In genomic region chr9:34591091-34591910, GRCh38 we compare ENCODE assay signal across 8 cellular contexts. TPM values are rescaled to one million over a fixed set of nuclear protein-coding genes. Genes with fewer than 3 reads are reported as not detected.
DNase-seq lines count a peak whose midpoint lies in the region; ATAC-seq and TF ChIP-seq lines count a peak whose summit lies in the region.

No MANE protein-coding gene starts in this region.

- H3K79me2 ChIP-seq in smooth muscle cell (ENCODE audit: low read depth) = peaks cover 22% of the 10 kb centered on the region

- H3K27ac ChIP-seq in BLaER1 = no peak overlapping the region
- peak overlapping the region; percentile 40 to 88 for H3K27ac ChIP-seq in breast epithelium
- no peak overlapping the region for H3K27ac ChIP-seq in smooth muscle cell (ENCODE audit: low read depth)

- H3K36me3 ChIP-seq in BLaER1 (no peaks in the 10 kb centered on the region), breast epithelium (no peaks in the 10 kb centered on the region), smooth muscle cell (ENCODE audit: low read depth) (no peaks in the 10 kb centered on the region)

- TF ChIP-seq CTCF in WTC11 (IDR thresholded peaks at IDR 0.05) (peak; percentile 89), breast epithelium (IDR thresholded peaks at IDR 0.05) (peak; percentile 75 to 87 (median 86)), smooth muscle cell (IDR thresholded peaks at IDR 0.05; ENCODE audit: borderline replicate concordance, insufficient read depth, poor library complexity, severe bottlenecking) (peak; percentile 91)

- POLR2A ChIA-PET in WTC11 (lab: Charles Lee) = interaction anchor here (0.6 to 1.4 kb wide), 8 partner anchors 8 to 214 kb away, joined by 3 to 6 read pairs (median 3); no protein-coding TSS in a partner anchor

- intact Hi-C loops in breast epithelium (cut with DNase I; ENCODE audit: low total_unique reads) = no loop called here

- WGBS in smooth muscle cell (ENCODE audit: low lambda C conversion rate) = 6% methylated on average over 53 of the region's 66 CpGs

- H3K27me3 ChIP-seq in BLaER1 (peaks cover 86% of the 10 kb centered on the region), breast epithelium (peaks cover 0 to 13% of the 10 kb centered on the region in 2 donors), smooth muscle cell (ENCODE audit: low read depth) (peaks cover 31% of the 10 kb centered on the region)

- H3K36me3 Mint-ChIP-seq in WTC11 (no peaks in the 10 kb centered on the region), immature natural killer cell (peaks cover 0 to 6% (median 4%) of the 10 kb centered on the region in 3 donors)

- H3K9ac ChIP-seq in BLaER1 (no peak overlapping the region), smooth muscle cell (ENCODE audit: low read depth) (no peak overlapping the region)

- H3K9me3 Mint-ChIP-seq in WTC11 = no peaks in the 10 kb centered on the region
- H3K9me3 Mint-ChIP-seq in immature natural killer cell = no peaks in the 10 kb centered on the region

- DNase-seq in NCI-H1105 (lab: John Stamatoyannopoulos, UW) (peak; percentile 34), WTC11 (ENCODE audit: low spot score) (peak; percentile 93), breast epithelium (ENCODE audit: low spot score in 2 of 2) (peak; percentile 64 to 87), immature natural killer cell (peak; percentile 61 to 69 (median 62)), smooth muscle cell (lab: John Stamatoyannopoulos, UW; ENCODE audit: unreplicated experiment) (peak; percentile 78)

- H4K20me1 ChIP-seq in BLaER1 = peaks cover 79% of the 10 kb centered on the region
- H4K20me1 ChIP-seq in smooth muscle cell (ENCODE audit: low read depth) = no peaks in the 10 kb centered on the region

- H3K9me3 ChIP-seq in BLaER1 (no peaks in the 10 kb centered on the region), breast epithelium (no peaks in the 10 kb centered on the region), smooth muscle cell (replicated peaks; ENCODE audit: low read depth) (no peaks in the 10 kb centered on the region)

- TF ChIP-seq POLR2A in breast epithelium (IDR thresholded peaks at IDR 0.05) = no peak

- CTCF ChIA-PET in WTC11 (lab: Charles Lee) = interaction anchor here (0.6 to 4.1 kb wide), 53 partner anchors 9 to 336 kb away, joined by 3 to 192 read pairs (median 6); partner anchors contain the start of genes ARID3C, DCTN3, ENHO and FAM219A

- H3F3A ChIP-seq in smooth muscle cell (ENCODE audit: low read depth) = peaks cover 7% of the 10 kb centered on the region

- peak overlapping the region; percentile 64 for H3K4me3 ChIP-seq in BLaER1
- H3K4me3 ChIP-seq in breast epithelium = peak overlapping the region; percentile 35 to 73 (median 50)
- H3K4me3 ChIP-seq in smooth muscle cell = peak overlapping the region; percentile 2

- H3K4me1 ChIP-seq in BLaER1 (peaks cover 40% of the 10 kb centered on the region), breast epithelium (peaks cover 12 to 26% of the 10 kb centered on the region in 2 donors), smooth muscle cell (ENCODE audit: low read depth) (peaks cover 13% of the 10 kb centered on the region)

- H3K4me1 Mint-ChIP-seq in WTC11 (peaks cover 33% of the 10 kb centered on the region), immature natural killer cell (peaks cover 23 to 31% of the 10 kb centered on the region in 2 donors)

- H3K4me2 ChIP-seq in BLaER1 = peak overlapping the region; percentile 89
- peak overlapping the region; percentile 92 for H3K4me2 ChIP-seq in smooth muscle cell

- H3K27me3 Mint-ChIP-seq in WTC11 (ENCODE audit: low read depth) = peaks cover 79% of the 10 kb centered on the region
- peaks cover 19 to 42% (median 21%) of the 10 kb centered on the region in 3 donors for H3K27me3 Mint-ChIP-seq in immature natural killer cell (ENCODE audit: low read depth in 3 of 3)

- H3K4me3 Mint-ChIP-seq in WTC11 (peak overlapping the region; percentile 78), immature natural killer cell (peak overlapping the region; percentile 53 to 69 (median 62))

- ATAC-seq in GM21447 (IDR thresholded peaks at IDR 0.05; ENCODE audit: unreplicated experiment) (peak; percentile 67), WTC11 (peak; percentile 64), HG03520 (IDR thresholded peaks at IDR 0.05; ENCODE audit: unreplicated experiment) (no peak)

- no peak overlapping the region for H3K27ac Mint-ChIP-seq in WTC11
- no peak overlapping the region for H3K27ac Mint-ChIP-seq in immature natural killer cell

- H2AFZ ChIP-seq in smooth muscle cell (ENCODE audit: low read depth) = no peak overlapping the region

TF ChIP-seq in WTC11, 78 proteins besides CTCF, POLR2A, EP300 and RAD21:
- TF ChIP-seq, protein P1, sequence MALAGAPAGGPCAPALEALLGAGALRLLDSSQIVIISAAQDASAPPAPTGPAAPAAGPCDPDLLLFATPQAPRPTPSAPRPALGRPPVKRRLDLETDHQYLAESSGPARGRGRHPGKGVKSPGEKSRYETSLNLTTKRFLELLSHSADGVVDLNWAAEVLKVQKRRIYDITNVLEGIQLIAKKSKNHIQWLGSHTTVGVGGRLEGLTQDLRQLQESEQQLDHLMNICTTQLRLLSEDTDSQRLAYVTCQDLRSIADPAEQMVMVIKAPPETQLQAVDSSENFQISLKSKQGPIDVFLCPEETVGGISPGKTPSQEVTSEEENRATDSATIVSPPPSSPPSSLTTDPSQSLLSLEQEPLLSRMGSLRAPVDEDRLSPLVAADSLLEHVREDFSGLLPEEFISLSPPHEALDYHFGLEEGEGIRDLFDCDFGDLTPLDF (CRISPR knock-in tag; IDR thresholded peaks at IDR 0.05) = no peak
- peak; percentile 78; the same call in 1 of the 2 replicates for TF ChIP-seq GTF2I (CRISPR knock-in tag; conservative IDR thresholded peaks at IDR 0.05)
- TF ChIP-seq, protein P2, sequence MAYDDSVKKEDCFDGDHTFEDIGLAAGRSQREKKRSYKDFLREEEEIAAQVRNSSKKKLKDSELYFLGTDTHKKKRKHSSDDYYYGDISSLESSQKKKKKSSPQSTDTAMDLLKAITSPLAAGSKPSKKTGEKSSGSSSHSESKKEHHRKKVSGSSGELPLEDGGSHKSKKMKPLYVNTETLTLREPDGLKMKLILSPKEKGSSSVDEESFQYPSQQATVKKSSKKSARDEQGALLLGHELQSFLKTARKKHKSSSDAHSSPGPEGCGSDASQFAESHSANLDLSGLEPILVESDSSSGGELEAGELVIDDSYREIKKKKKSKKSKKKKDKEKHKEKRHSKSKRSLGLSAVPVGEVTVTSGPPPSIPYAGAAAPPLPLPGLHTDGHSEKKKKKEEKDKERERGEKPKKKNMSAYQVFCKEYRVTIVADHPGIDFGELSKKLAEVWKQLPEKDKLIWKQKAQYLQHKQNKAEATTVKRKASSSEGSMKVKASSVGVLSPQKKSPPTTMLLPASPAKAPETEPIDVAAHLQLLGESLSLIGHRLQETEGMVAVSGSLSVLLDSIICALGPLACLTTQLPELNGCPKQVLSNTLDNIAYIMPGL (CRISPR knock-in tag; IDR thresholded peaks at IDR 0.05) = 0 out of 2 replicates have a peak, but pooled peaks have one; percentile 53
- peak; percentile 48; the same call in 1 of the 2 replicates for TF ChIP-seq TEAD1 (CRISPR knock-in tag; IDR thresholded peaks at IDR 0.05)
- 0 out of 2 replicates have a peak, but pooled peaks have one; percentile 51 for TF ChIP-seq KAT7 (CRISPR knock-in tag; IDR thresholded peaks at IDR 0.05; ENCODE audit: borderline replicate concordance)
- no peak for TF ChIP-seq ZNF512 (CRISPR knock-in tag; IDR thresholded peaks at IDR 0.05; ENCODE audit: borderline replicate concordance)
- TF ChIP-seq TP53 (CRISPR knock-in tag; IDR thresholded peaks at IDR 0.05) = 0 out of 2 replicates have a peak, but pooled peaks have one; percentile 5

RNA-seq across cellular contexts. Expression of gene CNTFR, which starts 1.8 kb away (rescaled TPM):
- total RNA-seq in WTC11 (2021) (8.7 to 18.0 TPM (median 9.9 TPM) in 3 replicates), breast epithelium (100 to 1,000 TPM in 1 of 3 donors, 10 to 100 TPM in 2; 11.3 to 103 (median 15.4) TPM), smooth muscle cell (4.3 and 8.6 TPM in 2 replicates)
- polyA plus RNA-seq in immature natural killer cell (not detected), smooth muscle cell (16.4 and 17.8 TPM in 2 replicates)

RNA-seq across cellular contexts. Expression of gene RPP25L, which starts 20.6 kb away (rescaled TPM):
- total RNA-seq in WTC11 (2021) (24.5 to 35.9 TPM (median 31.4 TPM) in 3 replicates), breast epithelium (10 to 100 TPM; 28.5 to 37.9 (median 36.4) TPM), smooth muscle cell (10.9 and 11.3 TPM in 2 replicates)
- polyA plus RNA-seq in immature natural killer cell (10 to 100 TPM; 42.3 to 52.0 (median 43.4) TPM), smooth muscle cell (20.9 and 27.5 TPM in 2 replicates)

RNA-seq across cellular contexts. Expression of gene DCTN3, which starts 29.0 kb away (rescaled TPM):
- 23.8 to 28.7 TPM (median 27.5 TPM) in 3 replicates for total RNA-seq in WTC11 (2021)
- 100 to 1,000 TPM in 2 of 3 donors, 10 to 100 TPM in 1; 84.0 to 114 (median 113) TPM for total RNA-seq in breast epithelium
- 100 to 1,000 TPM; 201 to 315 (median 268) TPM for polyA plus RNA-seq in immature natural killer cell
- total RNA-seq in smooth muscle cell = 76.4 and 87.6 TPM in 2 replicates
- 142 and 164 TPM in 2 replicates for polyA plus RNA-seq in smooth muscle cell

RNA-seq across cellular contexts. Expression of gene ARID3C, which starts 37.6 kb away (rescaled TPM):
- total RNA-seq in WTC11 (2021) (0.14 to 0.23 TPM (median 0.15 TPM) in 3 replicates), breast epithelium (under 1 TPM in 1 of 3 donors, not detected in 2; 0.29 TPM), smooth muscle cell (not detected in 2 replicates)
- polyA plus RNA-seq in immature natural killer cell (not detected), smooth muscle cell (0.40 and 0.45 TPM in 2 replicates)

RNA-seq across cellular contexts. Expression of gene SIGMAR1, which starts 46.3 kb away (rescaled TPM):
- total RNA-seq in WTC11 (2021) = 108 to 116 TPM (median 109 TPM) in 3 replicates
- 10 to 100 TPM; 62.6 to 84.8 (median 70.8) TPM for total RNA-seq in breast epithelium
- polyA plus RNA-seq in immature natural killer cell = 100 to 1,000 TPM in 1 of 3 donors, 10 to 100 TPM in 2; 75.8 to 135 (median 85.2) TPM
- 99.6 and 105 TPM in 2 replicates for total RNA-seq in smooth muscle cell
- 152 and 192 TPM in 2 replicates for polyA plus RNA-seq in smooth muscle cell

Comparison
In these comparisons a context has a peak if more than half of its experiments do, and no peak if none do; other contexts are left out.
1. H3K27ac ChIP-seq: peak in breast epithelium (2 of 2); none in BLaER1 (single experiment) and smooth muscle cell (single experiment).
2. H3K4me3 ChIP-seq: peak in every context shown above with its lines; median percentile 64 in BLaER1; 50 in breast epithelium; 2 in smooth muscle cell.
3. DNase-seq: peak in every context shown above with its lines; median percentile 93 in WTC11; 78 in smooth muscle cell; 76 in breast epithelium; 62 in immature natural killer cell; 34 in NCI-H1105.
4. Peak in every context shown above with its lines, with median percentiles within 50 percentile points of each other: CTCF ChIP-seq.